ENCODE assay signal across 8 cellular contexts in genomic region chr17:8382052-8382879, GRCh38. TPM values are rescaled to one million over a fixed set of nuclear protein-coding genes. Genes with fewer than 3 reads are reported as not detected.
DNase-seq lines count a peak whose midpoint lies in the region; ATAC-seq and TF ChIP-seq lines count a peak whose summit lies in the region.

No MANE protein-coding gene starts in this region.

- H3K36me3 ChIP-seq in OCI-LY3 (replicated peaks; ENCODE audit: low read depth, low read length): peaks cover 40% of the 10 kb centered on the region
- H3K36me3 ChIP-seq in ovary: no peaks in the 10 kb centered on the region

- peaks cover 26% of the 10 kb centered on the region for H4K20me1 ChIP-seq in OCI-LY3 (ENCODE audit: insufficient read depth, low read length)

- intact Hi-C loops in ovary (cut with DNase I): no loop called here

- no peak for TF ChIP-seq POLR2A in ovary (IDR thresholded peaks at IDR 0.05)

- H3K27me3 ChIP-seq in OCI-LY3 (ENCODE audit: low read depth, low read length): no peaks in the 10 kb centered on the region
- no peaks in the 10 kb centered on the region for H3K27me3 ChIP-seq in ovary

- no peak for TF ChIP-seq CTCF in GM12875 (IDR thresholded peaks at IDR 0.05; ENCODE audit: borderline replicate concordance, insufficient read depth, low read depth, low read length)
- no peak for TF ChIP-seq CTCF in OCI-LY3 (IDR thresholded peaks at IDR 0.05; ENCODE audit: low read depth, low read length)
- TF ChIP-seq CTCF in ovary (IDR thresholded peaks at IDR 0.05): no peak

- H2AFZ ChIP-seq in OCI-LY3 (ENCODE audit: low read depth, low read length): no peak overlapping the region

- no peak for TF ChIP-seq EP300 in ovary (IDR thresholded peaks at IDR 0.05)

- H3K27ac ChIP-seq in OCI-LY3 (ENCODE audit: low read length): peak overlapping the region; percentile 52
- peak overlapping the region; percentile 92 for H3K27ac ChIP-seq in epithelial cell of prostate
- H3K27ac ChIP-seq in ovary: no peak overlapping the region

- peaks cover 47% of the 10 kb centered on the region for H3K79me2 ChIP-seq in OCI-LY3 (ENCODE audit: low read length)

- DNase-seq in epithelial cell of prostate (ENCODE audit: low read depth, low spot score): no peak
- no peak for DNase-seq in ovary
- DNase-seq in effector CD4-positive, alpha-beta T cell: no peak
- no peak for DNase-seq in NCI-H1930 (lab: John Stamatoyannopoulos, UW)

- H3K4me2 ChIP-seq in OCI-LY3 (ENCODE audit: low read length): peak overlapping the region; percentile 86

- WGBS in ovary, 3 donors: 8 to 18% (median 9%) methylated on average over 27 of the region's 27 CpGs

- H3K4me3 ChIP-seq in GM12875 (ENCODE audit: low read depth, low read length) (peak overlapping the region; percentile 83), OCI-LY3 (ENCODE audit: low read length) (peak overlapping the region; percentile 100), ovary (peak overlapping the region; percentile 89)

- H3K9ac ChIP-seq in OCI-LY3 (ENCODE audit: low read length): peak overlapping the region; percentile 97

- H3K4me1 ChIP-seq in OCI-LY3 (ENCODE audit: low read length) (peaks cover 28% of the 10 kb centered on the region), ovary (ENCODE audit: insufficient read depth) (peaks cover 12% of the 10 kb centered on the region)

- no peaks in the 10 kb centered on the region for H3K9me3 ChIP-seq in OCI-LY3 (ENCODE audit: insufficient read depth, low read length)
- H3K9me3 ChIP-seq in ovary: no peaks in the 10 kb centered on the region

- ATAC-seq in HG03520 (IDR thresholded peaks at IDR 0.05; ENCODE audit: unreplicated experiment) (no peak), GM21717 (IDR thresholded peaks at IDR 0.05; ENCODE audit: unreplicated experiment) (no peak)

RNA-seq across cellular contexts. Expression of gene RPL26, which starts 0.7 kb away (rescaled TPM):
- total RNA-seq in ovary: over 10,000 TPM in 1 of 7 donors, 1,000 to 10,000 TPM in 6; 2,824 to 11,226 (median 3,297) TPM
- 1,000 to 10,000 TPM; 5,564 to 8,248 TPM for polyA plus RNA-seq in ovary

RNA-seq across cellular contexts. Expression of gene RNF222, which starts 15.4 kb away (rescaled TPM):
- not detected for total RNA-seq in ovary
- polyA plus RNA-seq in ovary: not detected

RNA-seq across cellular contexts. Expression of gene ODF4, which starts 42.6 kb away (rescaled TPM):
- not detected for total RNA-seq in ovary
- polyA plus RNA-seq in ovary: not detected

RNA-seq across cellular contexts. Expression of gene NDEL1, which starts 53.4 kb away (rescaled TPM):
- total RNA-seq in ovary: 10 to 100 TPM; 57.1 to 86.5 (median 63.2) TPM
- polyA plus RNA-seq in ovary: 10 to 100 TPM; 36.7 to 71.3 TPM

Comparison
In these comparisons a context has a peak if more than half of its experiments do, and no peak if none do; other contexts are left out.
1. H3K27ac ChIP-seq: peak in OCI-LY3 (single experiment) and epithelial cell of prostate (single experiment); none in ovary (0 of 2).
2. Peak in every context shown above with its lines, with median percentiles within 50 percentile points of each other: H3K4me3 ChIP-seq.